In genomic region chr11:118263109-118263508, GRCh38 we compare ENCODE assay signal across 14 cellular contexts. TPM values are rescaled to one million over a fixed set of nuclear protein-coding genes. Genes with fewer than 3 reads are reported as not detected.
DNase-seq lines count a peak whose midpoint lies in the region; ATAC-seq, FAIRE-seq and TF ChIP-seq lines count a peak whose summit lies in the region.
"Had no signal": no experiment of that assay in that cellular context is flagged by ENCODE, and none has a peak within 500 bp of the region (broad histone marks: within the 10 kb centered on the region; RNA-seq: fewer than 3 reads in every experiment).

No MANE protein-coding gene starts in this region.

- intact Hi-C loops in activated CD4-positive, alpha-beta T cell treated with anti-CD3 and anti-CD28 coated beads, Interleukin-2, amount 10 ng/mL, durations not matched to agents 24 days and 14 days (cut with micrococcal nuclease): loop anchor here (2.0 kb wide), 1 partner anchor 14 kb away; no protein-coding TSS in a partner anchor
- intact Hi-C loops in kidney (cut with DNase I): no loop called here
- intact Hi-C loops in spleen (cut with DNase I; ENCODE audit: low total_unique reads): no loop called here

- 65 to 74% (median 70%) methylated on average over 4 of the region's 4 CpGs for WGBS in spleen, 5 donors

- TF ChIP-seq POLR2A in spleen (IDR thresholded peaks at IDR 0.05): no peak

- H3K4me3 ChIP-seq in kidney (ENCODE audit: low read length in 2 of 2) (peak overlapping the region; percentile 54 to 73), spleen (peak overlapping the region in 3 of 8 donors; percentile 32 to 59 (median 35))

- H3K9ac ChIP-seq in kidney (ENCODE audit: low read length in 2 of 2): peak overlapping the region; percentile 0 to 74

- peaks cover 5% of the 10 kb centered on the region for H3K27me3 Mint-ChIP-seq in activated CD4-positive, alpha-beta T cell treated with anti-CD3 and anti-CD28 coated beads, Interleukin-2, amount 10 ng/mL, durations not matched to agents 24 days and 14 days
- peaks cover 10% of the 10 kb centered on the region for H3K27me3 Mint-ChIP-seq in activated CD4-positive, alpha-beta memory T cell treated with anti-CD3 and anti-CD28 coated beads, Interleukin-2, amount 10 ng/mL, durations not matched to agents 7 days and 5 days

- peaks cover 24% of the 10 kb centered on the region for H3K36me3 Mint-ChIP-seq in activated CD4-positive, alpha-beta T cell treated with anti-CD3 and anti-CD28 coated beads, Interleukin-2, amount 10 ng/mL, durations not matched to agents 24 days and 14 days (ENCODE audit: low read depth)
- peaks cover 11% of the 10 kb centered on the region for H3K36me3 Mint-ChIP-seq in activated CD4-positive, alpha-beta memory T cell treated with anti-CD3 and anti-CD28 coated beads, Interleukin-2, amount 10 ng/mL, durations not matched to agents 7 days and 5 days (ENCODE audit: low read depth)
- H3K36me3 Mint-ChIP-seq in stimulated activated effector memory CD8-positive, alpha-beta T cell treated with anti-CD3 and anti-CD28 coated beads, Interleukin-12 subunit alpha, Interleukin-12 subunit beta, amount 100 ng/mL, for 72 hours: peaks cover 6% of the 10 kb centered on the region

- H3K36me3 ChIP-seq in kidney (ENCODE audit: control insufficient read depth in 1 of 2, insufficient read depth in 2 of 2, low read length in 2 of 2): peaks cover 0 to 3% of the 10 kb centered on the region in 2 donors
- no peaks in the 10 kb centered on the region for H3K36me3 ChIP-seq in spleen
- H3K36me3 ChIP-seq: ascending aorta had no signal

- H3K27ac ChIP-seq in kidney (ENCODE audit: low read depth in 2 of 2, low read length in 2 of 2): no peak overlapping the region
- no peak overlapping the region for H3K27ac ChIP-seq in spleen
- H3K27ac ChIP-seq: ascending aorta had no signal

- H3K27ac Mint-ChIP-seq in activated CD4-positive, alpha-beta T cell treated with anti-CD3 and anti-CD28 coated beads, Interleukin-2, amount 10 ng/mL, durations not matched to agents 24 days and 14 days: peak overlapping the region; percentile 16
- H3K27ac Mint-ChIP-seq in activated CD4-positive, alpha-beta memory T cell treated with anti-CD3 and anti-CD28 coated beads, Interleukin-2, amount 10 ng/mL, durations not matched to agents 7 days and 5 days: no peak overlapping the region
- no peak overlapping the region for H3K27ac Mint-ChIP-seq in stimulated activated effector memory CD8-positive, alpha-beta T cell treated with anti-CD3 and anti-CD28 coated beads, Interleukin-12 subunit alpha, Interleukin-12 subunit beta, amount 100 ng/mL, for 72 hours

- peaks cover 46% of the 10 kb centered on the region for H3K4me1 Mint-ChIP-seq in activated CD4-positive, alpha-beta T cell treated with anti-CD3 and anti-CD28 coated beads, Interleukin-2, amount 10 ng/mL, durations not matched to agents 24 days and 14 days
- H3K4me1 Mint-ChIP-seq in activated CD4-positive, alpha-beta memory T cell treated with anti-CD3 and anti-CD28 coated beads, Interleukin-2, amount 10 ng/mL, durations not matched to agents 7 days and 5 days: peaks cover 42% of the 10 kb centered on the region
- H3K4me1 Mint-ChIP-seq in stimulated activated effector memory CD8-positive, alpha-beta T cell treated with anti-CD3 and anti-CD28 coated beads, Interleukin-12 subunit alpha, Interleukin-12 subunit beta, amount 100 ng/mL, for 72 hours: peaks cover 38% of the 10 kb centered on the region

- peaks cover 5% of the 10 kb centered on the region for H3K9me3 Mint-ChIP-seq in activated CD4-positive, alpha-beta T cell treated with anti-CD3 and anti-CD28 coated beads, Interleukin-2, amount 10 ng/mL, durations not matched to agents 24 days and 14 days
- H3K9me3 Mint-ChIP-seq in activated CD4-positive, alpha-beta memory T cell treated with anti-CD3 and anti-CD28 coated beads, Interleukin-2, amount 10 ng/mL, durations not matched to agents 7 days and 5 days: no peaks in the 10 kb centered on the region
- no peaks in the 10 kb centered on the region for H3K9me3 Mint-ChIP-seq in stimulated activated effector memory CD8-positive, alpha-beta T cell treated with anti-CD3 and anti-CD28 coated beads, Interleukin-12 subunit alpha, Interleukin-12 subunit beta, amount 100 ng/mL, for 72 hours

- peak overlapping the region; percentile 82 for H3K4me3 Mint-ChIP-seq in activated CD4-positive, alpha-beta T cell treated with anti-CD3 and anti-CD28 coated beads, Interleukin-2, amount 10 ng/mL, durations not matched to agents 24 days and 14 days
- peak overlapping the region; percentile 72 for H3K4me3 Mint-ChIP-seq in activated CD4-positive, alpha-beta memory T cell treated with anti-CD3 and anti-CD28 coated beads, Interleukin-2, amount 10 ng/mL, durations not matched to agents 7 days and 5 days
- peak overlapping the region; percentile 73 for H3K4me3 Mint-ChIP-seq in stimulated activated effector memory CD8-positive, alpha-beta T cell treated with anti-CD3 and anti-CD28 coated beads, Interleukin-12 subunit alpha, Interleukin-12 subunit beta, amount 100 ng/mL, for 72 hours

- H3K9me3 ChIP-seq in kidney (ENCODE audit: control insufficient read depth in 1 of 2, low read length in 2 of 2): no peaks in the 10 kb centered on the region
- peaks cover 0 to 7% (median 0%) of the 10 kb centered on the region in 8 donors for H3K9me3 ChIP-seq in spleen
- H3K9me3 ChIP-seq: ascending aorta had no signal

- CTCF ChIA-PET in activated CD4-positive, alpha-beta memory T cell treated with anti-CD3 and anti-CD28 coated beads, Interleukin-2, amount 10 ng/mL, durations not matched to agents 7 days and 5 days (lab: Charles Lee): interaction anchor here (1.1 to 3.7 kb wide), 5 partner anchors 11 to 82 kb away, joined by 3 to 19 read pairs (median 9); partner anchors contain the start of gene MPZL3

- POLR2A ChIA-PET in activated CD4-positive, alpha-beta memory T cell treated with anti-CD3 and anti-CD28 coated beads, Interleukin-2, amount 10 ng/mL, durations not matched to agents 7 days and 5 days (lab: Charles Lee): interaction anchor here (1.0 to 1.8 kb wide), 4 partner anchors 11 to 47 kb away, joined by 3 to 5 read pairs (median 4); partner anchors contain the start of genes JAML and MPZL3

- H3K4me1 ChIP-seq in kidney (ENCODE audit: control insufficient read depth in 1 of 2, insufficient read depth in 1 of 2, low read depth in 1 of 2, low read length in 2 of 2) (peaks cover 12 to 15% of the 10 kb centered on the region in 2 donors), spleen (peaks cover 0 to 40% (median 21%) of the 10 kb centered on the region in 6 donors)
- H3K4me1 ChIP-seq: ascending aorta had no signal

- DNase-seq in activated CD4-positive, alpha-beta T cell treated with anti-CD3 and anti-CD28 coated beads, Interleukin-2, amount 10 ng/mL, durations not matched to agents 24 days and 14 days: no peak
- no peak for DNase-seq in activated CD4-positive, alpha-beta T cell treated with anti-CD3 and anti-CD28 coated beads for 4 hours
- DNase-seq in activated CD4-positive, alpha-beta memory T cell treated with anti-CD3 and anti-CD28 coated beads, Interleukin-2, amount 10 ng/mL, durations not matched to agents 7 days and 5 days: no peak
- DNase-seq in kidney (no peak), DMS 273 treated with DMSO at 0.1 percent for 48 hours (lab: John Stamatoyannopoulos, UW) (no peak), spleen (no peak)
- DNase-seq in stimulated activated effector memory CD8-positive, alpha-beta T cell treated with anti-CD3 and anti-CD28 coated beads, Interleukin-12 subunit alpha, Interleukin-12 subunit beta, amount 100 ng/mL, for 72 hours (ENCODE audit: low spot score in 2 of 2): no peak
- DNase-seq: activated CD4-positive, alpha-beta T cell treated with anti-CD3 and anti-CD28 coated beads for 48 hours; NCI-H774; stimulated activated naive CD4-positive, alpha-beta T cell treated with Interleukin-2 at 50 U/mL for 16 hours had no signal

- FAIRE-seq in kidney (lab: Jason Lieb, UNC): no peak
- FAIRE-seq: endometrium had no signal

- TF ChIP-seq CTCF in kidney (IDR thresholded peaks at IDR 0.05; ENCODE audit: borderline replicate concordance, extremely low read depth, insufficient read depth) (no peak), spleen (IDR thresholded peaks at IDR 0.05 in 8 of 11, conservative IDR thresholded peaks at IDR 0.05 in 3 of 11) (no peak)

- ATAC-seq in stimulated activated effector memory CD8-positive, alpha-beta T cell treated with anti-CD3 and anti-CD28 coated beads, Interleukin-12 subunit alpha, Interleukin-12 subunit beta, amount 100 ng/mL, for 72 hours: no peak
- no peak for ATAC-seq in GM19351 (IDR thresholded peaks at IDR 0.05; ENCODE audit: unreplicated experiment)

- peaks cover 0 to 36% (median 0%) of the 10 kb centered on the region in 7 donors for H3K27me3 ChIP-seq in spleen (replicated peaks in 1 of 7)
- H3K27me3 ChIP-seq: ascending aorta had no signal

RNA-seq across cellular contexts. Expression of gene MPZL2, which starts 1.0 kb away (rescaled TPM):
- 18.5 and 19.3 TPM in 2 replicates for total RNA-seq in activated CD4-positive, alpha-beta T cell treated with anti-CD3 and anti-CD28 coated beads, Interleukin-2, amount 10 ng/mL, durations not matched to agents 24 days and 14 days
- total RNA-seq in activated CD4-positive, alpha-beta memory T cell treated with anti-CD3 and anti-CD28 coated beads, Interleukin-2, amount 10 ng/mL, durations not matched to agents 7 days and 5 days: 1 to 10 TPM; 3.8 to 5.3 TPM
- total RNA-seq in kidney (111 TPM), spleen (10 to 100 TPM in 3 of 7 donors, 1 to 10 TPM in 4; 7.0 to 18.4 (median 9.8) TPM)
- polyA plus RNA-seq in kidney (ENCODE audit: insufficient read depth, low read depth, low replicate concordance) (16.8 TPM), spleen (1 to 10 TPM; 1.6 to 2.0 (median 1.8) TPM)
- polyA plus RNA-seq: neural cell had no signal

RNA-seq across cellular contexts. Expression of gene MPZL3, which starts 10.9 kb away (rescaled TPM):
- total RNA-seq in activated CD4-positive, alpha-beta T cell treated with anti-CD3 and anti-CD28 coated beads, Interleukin-2, amount 10 ng/mL, durations not matched to agents 24 days and 14 days: 64.6 and 65.4 TPM in 2 replicates
- total RNA-seq in activated CD4-positive, alpha-beta memory T cell treated with anti-CD3 and anti-CD28 coated beads, Interleukin-2, amount 10 ng/mL, durations not matched to agents 7 days and 5 days: 10 to 100 TPM; 34.0 to 34.9 TPM
- total RNA-seq in kidney (10.0 TPM), spleen (10 to 100 TPM in 3 of 7 donors, 1 to 10 TPM in 4; 4.3 to 12.9 (median 9.2) TPM)
- polyA plus RNA-seq in kidney (ENCODE audit: insufficient read depth, low read depth, low replicate concordance) (1.7 TPM), spleen (1 to 10 TPM; 2.0 to 2.1 (median 2.1) TPM)

RNA-seq across cellular contexts. Expression of gene JAML, which starts 38.3 kb away (rescaled TPM):
- 303 and 318 TPM in 2 replicates for total RNA-seq in activated CD4-positive, alpha-beta T cell treated with anti-CD3 and anti-CD28 coated beads, Interleukin-2, amount 10 ng/mL, durations not matched to agents 24 days and 14 days
- total RNA-seq in activated CD4-positive, alpha-beta memory T cell treated with anti-CD3 and anti-CD28 coated beads, Interleukin-2, amount 10 ng/mL, durations not matched to agents 7 days and 5 days: 100 to 1,000 TPM; 102 to 103 TPM
- 17.1 TPM for total RNA-seq in kidney
- 2.5 TPM for polyA plus RNA-seq in kidney (ENCODE audit: insufficient read depth, low read depth, low replicate concordance)
- total RNA-seq in spleen: 100 to 1,000 TPM in 2 of 7 donors, 10 to 100 TPM in 5; 45.5 to 180 (median 91.3) TPM
- polyA plus RNA-seq in spleen: 100 to 1,000 TPM in 1 of 3 donors, 10 to 100 TPM in 2; 18.2 to 154 (median 42.0) TPM
- total RNA-seq: ascending aorta had no signal

RNA-seq across cellular contexts. Expression of gene CD3E, which starts 41.4 kb away (rescaled TPM):
- total RNA-seq in activated CD4-positive, alpha-beta T cell treated with anti-CD3 and anti-CD28 coated beads, Interleukin-2, amount 10 ng/mL, durations not matched to agents 24 days and 14 days: 571 TPM in 2 replicates
- 100 to 1,000 TPM; 639 to 653 TPM for total RNA-seq in activated CD4-positive, alpha-beta memory T cell treated with anti-CD3 and anti-CD28 coated beads, Interleukin-2, amount 10 ng/mL, durations not matched to agents 7 days and 5 days
- total RNA-seq in kidney: 14.3 TPM
- polyA plus RNA-seq in kidney (ENCODE audit: insufficient read depth, low read depth, low replicate concordance): 2.2 TPM
- total RNA-seq in spleen: 10 to 100 TPM; 49.1 to 89.2 (median 60.0) TPM
- polyA plus RNA-seq in spleen: 10 to 100 TPM; 20.5 to 51.4 (median 32.9) TPM
- total RNA-seq: ascending aorta had no signal
- polyA plus RNA-seq: neural cell had no signal
